33 cellular contexts compared by ENCODE assay signal in genomic region chr2:132597831-132598230, GRCh38.
"Had no signal": no experiment of that assay in that cellular context is flagged by ENCODE, and none has a peak within 500 bp of the region (broad histone marks: within the 10 kb centered on the region; RNA-seq: fewer than 3 reads in every experiment).

No MANE protein-coding gene starts in this region.

- H3K36me3 ChIP-seq: neutrophil, ovary, spleen, suprapubic skin, thoracic aorta, thyroid gland, tibial nerve, upper lobe of left lung, vagina had no signal

- H3K9me3 ChIP-seq: neutrophil, ovary, psoas muscle, suprapubic skin, thoracic aorta, thyroid gland, upper lobe of left lung, vagina had no signal

- DNase-seq: naive B cell; naive thymus-derived CD8-positive, alpha-beta T cell; nephron progenitor cell; nucleus accumbens; ovary; posterior cingulate gyrus; psoas muscle; right cardiac atrium; spleen; stimulated activated CD4-positive, alpha-beta T cell treated with anti-CD3 and anti-CD28 coated beads, Interleukin-12 subunit alpha, Interleukin-12 subunit beta, amount 100 ng/mL, for 4 hours; stimulated activated CD4-positive, alpha-beta T cell treated with anti-CD3 and anti-CD28 coated beads, Interleukin-1b, Interleukin-23, amount 100 ng/mL, for 48 hours; stimulated activated CD4-positive, alpha-beta T cell treated with anti-CD3 and anti-CD28 coated beads, Interleukin-4, amount 100 ng/mL, for 1 hour; stimulated activated CD4-positive, alpha-beta T cell treated with anti-CD3 and anti-CD28 coated beads, Interleukin-4, amount 100 ng/mL, for 4 hours; stimulated activated CD8-positive, alpha-beta memory T cell treated with anti-CD3 and anti-CD28 coated beads, Interleukin-4, amount 100 ng/mL, for 48 hours; stimulated activated naive CD4-positive, alpha-beta T cell; stimulated activated naive CD8-positive, alpha-beta T cell treated with anti-CD3 and anti-CD28 coated beads, Interleukin-15, amount 100 ng/mL, for 72 hours; stimulated activated naive CD8-positive, alpha-beta T cell treated with anti-CD3 and anti-CD28 coated beads, Interleukin-15, Interleukin-2, amounts not matched to agents 100 U/mL and 50 U/mL, for 24 hours; substantia nigra; thyroid gland; trophoblast cell; upper lobe of left lung had no signal

- H3K4me3 ChIP-seq: ovary, psoas muscle, skin epidermis, smooth muscle cell, spleen, suprapubic skin, thoracic aorta, thyroid gland, tibial nerve, upper lobe of left lung, vagina had no signal

- H3K4me2 ChIP-seq: smooth muscle cell had no signal

- H3K79me2 ChIP-seq: parathyroid adenoma had no signal

- H2AFZ ChIP-seq: parathyroid adenoma had no signal

- H3K27ac ChIP-seq: neutrophil, ovary, parathyroid adenoma, psoas muscle, skin epidermis, spleen, suprapubic skin, thoracic aorta, thyroid gland, tibial nerve, upper lobe of left lung, vagina had no signal

- ATAC-seq: naive thymus-derived CD8-positive, alpha-beta T cell; natural killer cell treated with Interleukin-12 subunit alpha and Interleukin-12 subunit beta and Interleukin-15 and Interleukin-18, amount 100 ng/mL, for 72 hours; psoas muscle; right cardiac atrium; sciatic nerve; stimulated activated memory B cell treated with anti-CD40 and anti-IgM and Interleukin-4, amounts not matched to agents 10 μg/mL and 1 μg/mL and 100 μg/mL, for 72 hours; stimulated activated naive CD8-positive, alpha-beta T cell treated with anti-CD3 and anti-CD28 coated beads, Interleukin-15, amount 100 ng/mL, for 72 hours; stimulated activated naive CD8-positive, alpha-beta T cell treated with anti-CD3 and anti-CD28 coated beads, Interleukin-15, Interleukin-2, amounts not matched to agents 100 U/mL and 50 U/mL, for 24 hours had no signal

- FAIRE-seq: urothelium cell line had no signal

- H3K4me1 ChIP-seq: parathyroid adenoma, psoas muscle, spleen, suprapubic skin, thyroid gland, tibial nerve, upper lobe of left lung, vagina had no signal

- H3K9ac ChIP-seq: parathyroid adenoma had no signal

- H3K27me3 ChIP-seq: neutrophil, ovary, suprapubic skin, thyroid gland, upper lobe of left lung, vagina had no signal
